In genomic region chr2:75667884-75668283, GRCh38 we compare ENCODE assay signal across 18 cellular contexts. TPM values are rescaled to one million over a fixed set of nuclear protein-coding genes. Genes with fewer than 3 reads are reported as not detected.
A peak's percentile ranks its signal among the peaks of the same experiment; 100 is the strongest.
DNase-seq lines count a peak whose midpoint lies in the region; ATAC-seq and TF ChIP-seq lines count a peak whose summit lies in the region.
"Had no signal": no experiment of that assay in that cellular context is flagged by ENCODE, and none has a peak within 500 bp of the region (broad histone marks: within the 10 kb centered on the region; RNA-seq: fewer than 3 reads in every experiment).

No MANE protein-coding gene starts in this region.

- H3K36me3 ChIP-seq in body of pancreas (replicated peaks in 1 of 2; ENCODE audit: insufficient read depth in 1 of 2, low read depth in 2 of 2) (peaks cover 6 to 7% of the 10 kb centered on the region in 2 donors), gastrocnemius medialis (peaks cover 0 to 47% of the 10 kb centered on the region in 2 donors)

- in situ Hi-C loops in gastrocnemius medialis (cut with MboI; ENCODE audit: low sequenced_read_pairs in 4 of 4): no loop called here

- intact Hi-C loops in body of pancreas (cut with DNase I): no loop called here
- intact Hi-C loops in gastrocnemius medialis (cut with DNase I; ENCODE audit: low total_unique reads): no loop called here

- ATAC-seq in body of pancreas (no peak), gastrocnemius medialis (no peak)
- ATAC-seq in stimulated activated naive CD8-positive, alpha-beta T cell treated with anti-CD3 and anti-CD28 coated beads, Interleukin-15, Interleukin-2, amounts not matched to agents 100 U/mL and 50 U/mL, for 24 hours: no peak

- H3K27ac Mint-ChIP-seq in progenitor cell of endocrine pancreas (peak overlapping the region; percentile 94), nephron progenitor cell (no peak overlapping the region)

- H3K4me1 ChIP-seq in body of pancreas: peaks cover 10% of the 10 kb centered on the region
- no peaks in the 10 kb centered on the region for H3K4me1 ChIP-seq in gastrocnemius medialis

- H3K9me3 Mint-ChIP-seq in progenitor cell of endocrine pancreas (ENCODE audit: low read depth) (peaks cover 8% of the 10 kb centered on the region), nephron progenitor cell (no peaks in the 10 kb centered on the region)
- H3K9me3 Mint-ChIP-seq: CD4-positive, CD25-positive, alpha-beta regulatory T cell had no signal

- no peak for TF ChIP-seq CTCF in body of pancreas (IDR thresholded peaks at IDR 0.05)
- no peak for TF ChIP-seq CTCF in progenitor cell of endocrine pancreas (IDR thresholded peaks at IDR 0.05; ENCODE audit: unreplicated experiment)
- no peak for TF ChIP-seq CTCF in gastrocnemius medialis (IDR thresholded peaks at IDR 0.05 in 4 of 5, conservative IDR thresholded peaks at IDR 0.05 in 1 of 5)
- no peak for TF ChIP-seq CTCF in nephron progenitor cell (IDR thresholded peaks at IDR 0.05)

- peak overlapping the region in 3 of 4 donors; percentile 18 to 53 (median 34) for H3K27ac ChIP-seq in body of pancreas
- H3K27ac ChIP-seq in gastrocnemius medialis: peak overlapping the region in 1 of 4 donors; percentile 23
- H3K27ac ChIP-seq: PC-9 had no signal

- 60 to 62% methylated on average over 2 of the region's 2 CpGs for WGBS in body of pancreas, 2 donors

- DNase-seq in DMS114 treated with DMSO at 0.1 percent for 48 hours (lab: John Stamatoyannopoulos, UW; ENCODE audit: unreplicated experiment): peak; percentile 37
- no peak for DNase-seq in body of pancreas
- DNase-seq in kidney glomerular epithelial cell (lab: John Stamatoyannopoulos, UW): peak; percentile 49
- DNase-seq in progenitor cell of endocrine pancreas (ENCODE audit: low spot score, unreplicated experiment): no peak
- DNase-seq in gastrocnemius medialis: no peak
- DNase-seq in nephron progenitor cell: no peak
- DNase-seq in stimulated activated CD4-positive, alpha-beta T cell treated with anti-CD3 and anti-CD28 coated beads, Interleukin-12 subunit alpha, Interleukin-12 subunit beta, amount 100 ng/mL, for 4 hours: no peak
- DNase-seq in stimulated activated naive CD8-positive, alpha-beta T cell treated with anti-CD3 and anti-CD28 coated beads, Interleukin-15, Interleukin-2, amounts not matched to agents 100 U/mL and 50 U/mL, for 24 hours: no peak
- DNase-seq: AML-193; CD4-positive, CD25-positive, alpha-beta regulatory T cell; H7; IMR-90; Kasumi-1; NCI-H1417; NCI-H1930; NCI-H2171; NCI-H774; PC-9 had no signal

- H3K4me1 Mint-ChIP-seq in progenitor cell of endocrine pancreas (ENCODE audit: low read depth): peaks cover 26% of the 10 kb centered on the region
- H3K4me1 Mint-ChIP-seq in nephron progenitor cell: no peaks in the 10 kb centered on the region

- no peak for TF ChIP-seq POLR2A in body of pancreas (IDR thresholded peaks at IDR 0.05)
- no peak for TF ChIP-seq POLR2A in gastrocnemius medialis (IDR thresholded peaks at IDR 0.05)

- H3K4me3 Mint-ChIP-seq in progenitor cell of endocrine pancreas (ENCODE audit: low read depth) (no peak overlapping the region), nephron progenitor cell (no peak overlapping the region)
- H3K4me3 Mint-ChIP-seq: CD4-positive, CD25-positive, alpha-beta regulatory T cell had no signal

- H3K9me3 ChIP-seq in body of pancreas: no peaks in the 10 kb centered on the region
- H3K9me3 ChIP-seq in gastrocnemius medialis: no peaks in the 10 kb centered on the region

- H3K36me3 Mint-ChIP-seq in progenitor cell of endocrine pancreas (ENCODE audit: insufficient read depth) (peaks cover 35% of the 10 kb centered on the region), nephron progenitor cell (ENCODE audit: low read depth) (peaks cover 63% of the 10 kb centered on the region)

- no peak overlapping the region for H3K4me3 ChIP-seq in body of pancreas
- no peak overlapping the region for H3K4me3 ChIP-seq in gastrocnemius medialis
- H3K4me3 ChIP-seq: PC-9 had no signal

- H3K27me3 ChIP-seq in body of pancreas (no peaks in the 10 kb centered on the region), gastrocnemius medialis (no peaks in the 10 kb centered on the region)

- no peaks in the 10 kb centered on the region for H3K27me3 Mint-ChIP-seq in progenitor cell of endocrine pancreas
- H3K27me3 Mint-ChIP-seq in nephron progenitor cell (ENCODE audit: low read depth, poor library complexity): no peaks in the 10 kb centered on the region
- H3K27me3 Mint-ChIP-seq: CD4-positive, CD25-positive, alpha-beta regulatory T cell had no signal

RNA-seq across cellular contexts. Expression of gene MRPL19, which starts 21.3 kb away (rescaled TPM):
- total RNA-seq in body of pancreas (10 to 100 TPM; 13.5 to 22.1 TPM), progenitor cell of endocrine pancreas (68.1 and 73.1 TPM in 2 replicates), gastrocnemius medialis (10 to 100 TPM; 25.4 to 95.3 (median 69.8) TPM)

RNA-seq across cellular contexts. Expression of gene GCFC2, which starts 42.8 kb away (rescaled TPM):
- total RNA-seq in body of pancreas (10 to 100 TPM; 23.4 to 28.8 TPM), progenitor cell of endocrine pancreas (27.8 and 34.9 TPM in 2 replicates), gastrocnemius medialis (10 to 100 TPM; 39.2 to 48.1 (median 43.7) TPM)

Comparison
In these comparisons a context has a peak if more than half of its experiments do, and no peak if none do; other contexts are left out.
1. DNase-seq: peak in DMS114 treated with DMSO at 0.1 percent for 48 hours (single experiment) and kidney glomerular epithelial cell (single experiment); none in body of pancreas (0 of 4), progenitor cell of endocrine pancreas (single experiment), gastrocnemius medialis (0 of 2), nephron progenitor cell (single experiment), stimulated activated CD4-positive, alpha-beta T cell treated with anti-CD3 and anti-CD28 coated beads, Interleukin-12 subunit alpha, Interleukin-12 subunit beta, amount 100 ng/mL, for 4 hours (single experiment) and stimulated activated naive CD8-positive, alpha-beta T cell treated with anti-CD3 and anti-CD28 coated beads, Interleukin-15, Interleukin-2, amounts not matched to agents 100 U/mL and 50 U/mL, for 24 hours (single experiment).